In the genomic region with DNA sequence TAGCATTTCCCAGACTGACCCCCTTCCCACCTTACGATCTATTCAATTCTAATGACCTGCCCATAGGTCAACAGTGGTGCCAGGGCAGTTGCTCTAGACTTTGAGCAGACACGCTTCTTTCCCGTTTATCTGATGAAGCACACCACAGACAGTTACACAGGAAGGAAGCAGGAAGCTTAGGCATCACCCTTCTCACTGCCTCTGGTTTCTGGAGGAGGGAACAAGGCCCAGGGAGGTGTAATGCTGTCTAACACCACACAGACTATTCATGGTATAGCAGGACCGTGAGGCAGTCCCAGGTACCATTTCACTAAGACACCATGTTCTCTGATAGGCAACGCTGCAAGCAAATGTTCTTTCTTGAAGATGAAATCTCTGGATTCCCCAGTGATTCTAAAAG, we compare ENCODE assay signal across 23 cellular contexts.
"Had no signal": no experiment of that assay in that cellular context is flagged by ENCODE, and none has a peak within 500 bp of the region (broad histone marks: within the 10 kb centered on the region; RNA-seq: fewer than 3 reads in every experiment).

No MANE protein-coding gene starts in this region.

- H3K27ac Mint-ChIP-seq: activated CD8-positive, alpha-beta T cell treated with anti-CD3 and anti-CD28 coated beads for 36 hours; activated naive CD4-positive, alpha-beta T cell treated with anti-CD3 and anti-CD28 coated beads, Interleukin-2, amount 10 ng/mL, durations not matched to agents 7 days and 5 days; activated naive CD8-positive, alpha-beta T cell treated with anti-CD3 and anti-CD28 coated beads, Interleukin-2, amount 10 ng/mL, durations not matched to agents 7 days and 5 days; activated T-cell treated with anti-CD3 and anti-CD28 coated beads, Interleukin-2, amount 50 U/mL, for 72 hours; activated T-helper 2 cell treated with anti-CD3 and anti-CD28 coated beads, Interferon-gamma antibody, Interleukin-2, Interleukin-4, amounts not matched to agents 10 μg/mL and 5 μg/mL and 100 μg/mL, durations not matched to agents 14 hours and 24 hours and 36 hours had no signal

- H3K27me3 Mint-ChIP-seq: activated naive CD4-positive, alpha-beta T cell treated with anti-CD3 and anti-CD28 coated beads, Interleukin-2, amount 10 ng/mL, durations not matched to agents 7 days and 5 days; activated naive CD8-positive, alpha-beta T cell treated with anti-CD3 and anti-CD28 coated beads, Interleukin-2, amount 10 ng/mL, durations not matched to agents 7 days and 5 days had no signal

- H3K9me3 ChIP-seq: adrenal gland, MG63 had no signal

- H3K9me3 Mint-ChIP-seq: activated CD8-positive, alpha-beta T cell treated with anti-CD3 and anti-CD28 coated beads for 36 hours; activated naive CD4-positive, alpha-beta T cell treated with anti-CD3 and anti-CD28 coated beads, Interleukin-2, amount 10 ng/mL, durations not matched to agents 7 days and 5 days; activated naive CD8-positive, alpha-beta T cell treated with anti-CD3 and anti-CD28 coated beads, Interleukin-2, amount 10 ng/mL, durations not matched to agents 7 days and 5 days; activated T-helper 2 cell treated with anti-CD3 and anti-CD28 coated beads, Interferon-gamma antibody, Interleukin-2, Interleukin-4, amounts not matched to agents 10 μg/mL and 5 μg/mL and 100 μg/mL, durations not matched to agents 14 hours and 24 hours and 36 hours had no signal

- H3K4me3 Mint-ChIP-seq: activated CD8-positive, alpha-beta T cell treated with anti-CD3 and anti-CD28 coated beads for 36 hours; activated naive CD4-positive, alpha-beta T cell treated with anti-CD3 and anti-CD28 coated beads, Interleukin-2, amount 10 ng/mL, durations not matched to agents 7 days and 5 days; activated naive CD8-positive, alpha-beta T cell treated with anti-CD3 and anti-CD28 coated beads, Interleukin-2, amount 10 ng/mL, durations not matched to agents 7 days and 5 days; activated T-cell treated with anti-CD3 and anti-CD28 coated beads, Interleukin-2, amount 50 U/mL, for 72 hours had no signal

- ATAC-seq: activated CD4-positive, CD25-positive, alpha-beta regulatory T cell treated with anti-CD3 and anti-CD28 coated beads, Interleukin-2, amount 50 U/mL, for 24 hours; activated CD8-positive, alpha-beta T cell treated with anti-CD3 and anti-CD28 coated beads for 36 hours; activated T-cell treated with anti-CD3 and anti-CD28 coated beads, Interleukin-2, amount 50 U/mL, for 72 hours had no signal

- H3K27me3 ChIP-seq: adrenal gland, MG63 had no signal

- H3K36me3 ChIP-seq: adrenal gland, MG63 had no signal

- H3K4me1 Mint-ChIP-seq: activated naive CD4-positive, alpha-beta T cell treated with anti-CD3 and anti-CD28 coated beads, Interleukin-2, amount 10 ng/mL, durations not matched to agents 7 days and 5 days; activated naive CD8-positive, alpha-beta T cell treated with anti-CD3 and anti-CD28 coated beads, Interleukin-2, amount 10 ng/mL, durations not matched to agents 7 days and 5 days had no signal

- H3K36me3 Mint-ChIP-seq: activated naive CD4-positive, alpha-beta T cell treated with anti-CD3 and anti-CD28 coated beads, Interleukin-2, amount 10 ng/mL, durations not matched to agents 7 days and 5 days; activated naive CD8-positive, alpha-beta T cell treated with anti-CD3 and anti-CD28 coated beads, Interleukin-2, amount 10 ng/mL, durations not matched to agents 7 days and 5 days had no signal

- H3K4me3 ChIP-seq: adrenal gland, MG63 had no signal

- H3K27ac ChIP-seq: adrenal gland had no signal

- H3K4me1 ChIP-seq: adrenal gland had no signal

- DNase-seq: activated CD4-positive, alpha-beta T cell treated with anti-CD3 and anti-CD28 coated beads for 4 hours; activated CD8-positive, alpha-beta memory T cell treated with anti-CD3 and anti-CD28 coated beads, Interleukin-2, amount 50 U/mL, for 4 hours; activated CD8-positive, alpha-beta T cell treated with anti-CD3 and anti-CD28 coated beads for 36 hours; activated gamma-delta T cell treated with Interleukin-2 at 50 U/mL for 16 hours; activated naive CD4-positive, alpha-beta T cell treated with anti-CD3 and anti-CD28 coated beads, Interleukin-2, amount 10 ng/mL, durations not matched to agents 7 days and 5 days; activated naive CD8-positive, alpha-beta T cell treated with anti-CD3 and anti-CD28 coated beads, Interleukin-2, amount 10 ng/mL, durations not matched to agents 7 days and 5 days; activated T-cell treated with anti-CD3 and anti-CD28 coated beads, Interleukin-2, amount 50 U/mL, for 72 hours; adrenal gland; aorta; central memory CD4-positive, alpha-beta T cell; KBM-7; MG63; MV-4-11; NCI-H1092 treated with DMSO at 0.1 percent for 48 hours; NCI-H1694; NCI-H2029 treated with DMSO at 0.1 percent for 48 hours; NCI-H510A treated with DMSO at 0.1 percent for 48 hours; NCI-H69; SIG-M5; T-helper 2 cell; T1000 had no signal
